In the genomic region with DNA sequence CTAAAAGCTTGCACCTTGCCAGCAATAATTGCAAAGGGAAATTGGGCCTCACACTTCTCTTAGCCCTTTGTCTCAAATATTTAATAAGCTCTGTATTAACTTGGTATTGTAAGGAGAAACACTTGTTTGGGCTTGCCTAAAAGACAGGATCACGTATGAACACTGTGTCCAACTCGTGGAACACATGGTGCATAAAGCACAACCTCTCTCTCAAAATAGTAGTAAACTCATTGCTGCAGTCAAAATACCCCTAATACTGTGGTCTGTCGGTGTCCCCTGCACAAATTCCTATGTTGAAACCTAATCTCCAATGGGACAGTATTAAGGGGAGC, we compare ENCODE assay signal across 8 cellular contexts. TPM values are rescaled to one million over a fixed set of nuclear protein-coding genes. Genes with fewer than 3 reads are reported as not detected.
A peak's percentile ranks its signal among the peaks of the same experiment; 100 is the strongest.
DNase-seq lines count a peak whose midpoint lies in the region; ATAC-seq and TF ChIP-seq lines count a peak whose summit lies in the region.

No MANE protein-coding gene starts in this region.

- H3K27ac ChIP-seq in brain microvascular endothelial cell: peak overlapping the region; percentile 93

- H3K27me3 ChIP-seq in brain microvascular endothelial cell (replicated peaks) (no peaks in the 10 kb centered on the region), mononuclear cell (ENCODE audit: insufficient read depth, low read length) (no peaks in the 10 kb centered on the region)

- DNase-seq in GM12864 (ENCODE audit: low read depth) (no peak), brain microvascular endothelial cell (no peak), NCI-H1092 (lab: John Stamatoyannopoulos, UW) (no peak), MV-4-11 (lab: John Stamatoyannopoulos, UW) (no peak), SK-N-DZ (ENCODE audit: low spot score) (no peak), globus pallidus (ENCODE audit: low spot score) (no peak)

- ATAC-seq in HG03159 (IDR thresholded peaks at IDR 0.05; ENCODE audit: unreplicated experiment): peak; percentile 3

- H3K4me3 ChIP-seq in GM12864 (ENCODE audit: low read depth, low read length) (peak overlapping the region; percentile 47), brain microvascular endothelial cell (ENCODE audit: low read depth, low read length) (peak overlapping the region; percentile 93), mononuclear cell (ENCODE audit: low read length) (peak overlapping the region; percentile 77)

- H3K36me3 ChIP-seq in brain microvascular endothelial cell (replicated peaks): peaks cover 12% of the 10 kb centered on the region

- in situ Hi-C loops in brain microvascular endothelial cell (cut with HindIII; ENCODE audit: low pct_ligation_motif_present, low sequenced_read_pairs): no loop called here

- no peaks in the 10 kb centered on the region for H3K9me3 ChIP-seq in mononuclear cell (ENCODE audit: low read depth, low read length)

- no peak for TF ChIP-seq CTCF in GM12864 (IDR thresholded peaks at IDR 0.05; ENCODE audit: low read depth, low read length, missing control alignments)
- no peak for TF ChIP-seq CTCF in brain microvascular endothelial cell (IDR thresholded peaks at IDR 0.05; ENCODE audit: low read depth, low read length, missing control alignments)

- peaks cover 25% of the 10 kb centered on the region for H3K4me1 ChIP-seq in mononuclear cell (ENCODE audit: insufficient read depth, low read length)

RNA-seq across cellular contexts. Expression of gene TMF1, which starts 0.4 kb away (rescaled TPM):
- 81.4 TPM for total RNA-seq in mononuclear cell
- 5.4 and 5.9 TPM in 2 replicates for polyA plus RNA-seq in SK-N-DZ (2014; cell fraction: cytosol; rRNA removed)
- 6.0 and 6.9 TPM in 2 replicates for polyA plus RNA-seq in SK-N-DZ (2014; cell fraction: nucleus; rRNA removed)

RNA-seq across cellular contexts. Expression of gene UBA3, which starts 27.6 kb away (rescaled TPM):
- 48.8 TPM for total RNA-seq in mononuclear cell
- 56.6 and 59.8 TPM in 2 replicates for polyA plus RNA-seq in SK-N-DZ (2014; cell fraction: cytosol; rRNA removed)
- polyA plus RNA-seq in SK-N-DZ (2014; cell fraction: nucleus; rRNA removed): 125 and 150 TPM in 2 replicates

RNA-seq across cellular contexts. Expression of gene ARL6IP5, which starts 32.2 kb away (rescaled TPM):
- 72.2 TPM for total RNA-seq in mononuclear cell
- 17.7 and 18.9 TPM in 2 replicates for polyA plus RNA-seq in SK-N-DZ (2014; cell fraction: cytosol; rRNA removed)
- 12.4 and 17.5 TPM in 2 replicates for polyA plus RNA-seq in SK-N-DZ (2014; cell fraction: nucleus; rRNA removed)

RNA-seq across cellular contexts. Expression of gene EOGT, which starts 39.0 kb away (rescaled TPM):
- total RNA-seq in mononuclear cell: 13.7 TPM
- polyA plus RNA-seq in SK-N-DZ (2014; cell fraction: cytosol; rRNA removed): 5.8 and 11.1 TPM in 2 replicates
- polyA plus RNA-seq in SK-N-DZ (2014; cell fraction: nucleus; rRNA removed): 7.2 and 14.8 TPM in 2 replicates
